In the genomic region with DNA sequence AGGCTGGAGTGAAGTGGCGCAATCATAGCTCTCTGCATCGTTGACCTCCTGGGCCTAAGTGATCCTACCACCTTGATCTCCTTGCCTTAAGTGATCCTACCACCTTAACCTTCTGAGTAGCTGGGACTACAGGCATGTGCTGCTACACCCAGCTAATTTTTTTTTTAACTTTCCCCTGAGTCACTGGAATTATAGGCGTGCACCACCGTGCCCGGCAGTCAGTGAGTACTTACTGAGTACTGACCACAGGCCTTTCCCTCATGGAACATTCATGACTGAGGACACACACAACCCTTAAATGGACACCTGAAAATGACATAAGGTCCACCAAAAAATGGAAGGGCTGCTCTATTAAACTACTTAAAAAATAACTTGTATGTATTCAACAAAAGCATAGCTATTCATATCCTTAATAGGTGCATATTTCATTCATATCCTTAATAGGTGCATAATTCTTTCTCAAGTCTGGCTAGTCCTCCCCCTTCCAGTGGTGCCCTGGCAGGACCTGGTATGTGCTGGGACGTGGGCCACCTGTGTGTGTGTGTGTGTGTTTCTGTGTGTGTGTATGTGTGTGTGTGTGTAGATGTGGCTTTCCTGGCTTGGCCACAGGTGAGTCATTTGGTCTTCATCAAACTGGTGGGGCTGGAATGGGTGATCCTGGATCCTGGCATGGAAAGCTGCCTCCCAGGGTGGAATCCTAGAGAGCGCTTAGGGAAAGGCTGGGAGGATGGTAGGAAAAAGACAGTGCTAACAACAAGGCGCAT, we compare ENCODE assay signal across 12 cellular contexts. TPM values are rescaled to one million over a fixed set of nuclear protein-coding genes. Genes with fewer than 3 reads are reported as not detected.
DNase-seq lines count a peak whose midpoint lies in the region; ATAC-seq and TF ChIP-seq lines count a peak whose summit lies in the region.
"Had no signal": no experiment of that assay in that cellular context is flagged by ENCODE, and none has a peak within 500 bp of the region (broad histone marks: within the 10 kb centered on the region; RNA-seq: fewer than 3 reads in every experiment).

No MANE protein-coding gene starts in this region.

- no peak for TF ChIP-seq EP300 in esophagus muscularis mucosa (IDR thresholded peaks at IDR 0.05)
- TF ChIP-seq EP300 in sigmoid colon (IDR thresholded peaks at IDR 0.05) = no peak

- no peaks in the 10 kb centered on the region for H3K9me3 ChIP-seq in esophagus muscularis mucosa
- H3K9me3 ChIP-seq in sigmoid colon = no peaks in the 10 kb centered on the region

- CTCF ChIA-PET in BJ (lab: Yijun Ruan, JAX) = interaction anchor here (0.6 to 3.2 kb wide), 4 partner anchors 10 to 84 kb away, joined by 3 to 14 read pairs (median 4); partner anchors contain the start of gene STMP1
- CTCF ChIA-PET in HEK293T (lab: Yijun Ruan, JAX) = interaction anchor here (1.4 kb wide), 1 partner anchor 34 kb away, joined by 3 read pairs; no protein-coding TSS in a partner anchor

- intact Hi-C loops in esophagus muscularis mucosa (cut with DNase I) = no loop called here
- intact Hi-C loops in sigmoid colon (cut with DNase I) = loop anchor here (5.0 kb wide), 1 partner anchor 78 kb away; no protein-coding TSS in a partner anchor

- 86% methylated on average over 8 of the region's 8 CpGs for WGBS in esophagus muscularis mucosa
- WGBS in sigmoid colon, 2 donors = 84 to 87% methylated on average over 8 of the region's 8 CpGs

- POLR2A ChIA-PET in BJ (lab: Charles Lee) = interaction anchor here (1.1 to 1.3 kb wide), 2 partner anchors 13 to 31 kb away, joined by 3 to 4 read pairs; no protein-coding TSS in a partner anchor
- POLR2A ChIA-PET in HEK293T (lab: Yijun Ruan, JAX) = interaction anchor here (1.7 kb wide), 1 partner anchor 17 kb away, joined by 8 read pairs; the partner anchor contains the start of gene SLC13A4

- DNase-seq in BJ (ENCODE audit: low read depth) = peak; percentile 57
- peak; percentile 46 for DNase-seq in RKO (ENCODE audit: low spot score)
- DNase-seq in esophagus muscularis mucosa (ENCODE audit: extremely low spot score) = no peak
- DNase-seq in sigmoid colon = no peak
- DNase-seq in HEK293T (ENCODE audit: extremely low spot score) = no peak
- DNase-seq in NAMALWA (ENCODE audit: low spot score) = no peak
- DNase-seq in DMS79 treated with DMSO at 0.1 percent for 48 hours (lab: John Stamatoyannopoulos, UW) = no peak
- DNase-seq: caudate nucleus, NCI-H748 treated with DMSO at 0.1 percent for 48 hours had no signal

- TF ChIP-seq CTCF in BJ (IDR thresholded peaks at IDR 0.05; ENCODE audit: insufficient read depth, low read depth, low read length) (no peak), esophagus muscularis mucosa (IDR thresholded peaks at IDR 0.05) (no peak), sigmoid colon (IDR thresholded peaks at IDR 0.05) (no peak)

- H3K36me3 ChIP-seq in BJ (ENCODE audit: control insufficient read depth, insufficient read depth, low read length) (no peaks in the 10 kb centered on the region; the same call in 1 of the 2 replicates), esophagus muscularis mucosa (no peaks in the 10 kb centered on the region), sigmoid colon (no peaks in the 10 kb centered on the region)

- TF ChIP-seq POLR2A in esophagus muscularis mucosa (IDR thresholded peaks at IDR 0.05; ENCODE audit: low read depth) (no peak), sigmoid colon (IDR thresholded peaks at IDR 0.05) (no peak)

- H3K4me1 ChIP-seq in esophagus muscularis mucosa (peaks cover 8 to 25% (median 19%) of the 10 kb centered on the region in 4 donors), sigmoid colon (peaks cover 0 to 41% (median 37%) of the 10 kb centered on the region in 4 donors)

- no peak overlapping the region for H3K4me3 ChIP-seq in BJ (ENCODE audit: low read depth, low read length)
- H3K4me3 ChIP-seq in esophagus muscularis mucosa = no peak overlapping the region
- H3K4me3 ChIP-seq in sigmoid colon = no peak overlapping the region

- H3K27me3 ChIP-seq in BJ (ENCODE audit: control insufficient read depth, insufficient read depth, low read length) (no peaks in the 10 kb centered on the region), esophagus muscularis mucosa (no peaks in the 10 kb centered on the region), sigmoid colon (no peaks in the 10 kb centered on the region)

- H3K27ac ChIP-seq in esophagus muscularis mucosa (replicated peaks in 1 of 4) (peak overlapping the region; percentile 31 to 52 (median 44)), sigmoid colon (peak overlapping the region; percentile 51 to 57 (median 53))
- H3K27ac ChIP-seq: C4-2B had no signal

- ATAC-seq in HG03095 (IDR thresholded peaks at IDR 0.05; ENCODE audit: unreplicated experiment) = no peak

TF ChIP-seq in HEK293T, 16 proteins besides CTCF, POLR2A, EP300 and RAD21:
- TF ChIP-seq FOXA1 (IDR thresholded peaks at IDR 0.05) (no peak), BHLHE40 (IDR thresholded peaks at IDR 0.05; ENCODE audit: borderline replicate concordance) (no peak), HDGF (IDR thresholded peaks at IDR 0.05; ENCODE audit: borderline replicate concordance) (no peak), FOXM1 (IDR thresholded peaks at IDR 0.05; ENCODE audit: borderline replicate concordance) (no peak), ZNF384 (IDR thresholded peaks at IDR 0.05) (no peak), ELF4 (IDR thresholded peaks at IDR 0.05) (no peak), ARNT (IDR thresholded peaks at IDR 0.05) (no peak), CTBP1 (IDR thresholded peaks at IDR 0.05; ENCODE audit: borderline replicate concordance) (no peak), TARDBP (IDR thresholded peaks at IDR 0.05) (no peak), LEF1 (IDR thresholded peaks at IDR 0.05; ENCODE audit: borderline replicate concordance) (no peak), SP1 (IDR thresholded peaks at IDR 0.05) (no peak), FOXK2 (IDR thresholded peaks at IDR 0.05) (no peak), SUZ12 (IDR thresholded peaks at IDR 0.05) (no peak), PKNOX1 (IDR thresholded peaks at IDR 0.05) (no peak), L3MBTL2 (conservative IDR thresholded peaks at IDR 0.05) (no peak), NFRKB (IDR thresholded peaks at IDR 0.05) (no peak)

RNA-seq across cellular contexts. Expression of gene FAM180A, which starts 3.5 kb away (rescaled TPM):
- 2.0 and 2.1 TPM in 2 replicates for polyA plus RNA-seq in BJ (2011; rRNA removed)
- polyA minus RNA-seq in BJ (2011; rRNA and poly(A)+ RNA removed) = 3.1 and 3.7 TPM in 2 replicates
- 1 to 10 TPM in 3 of 4 donors, under 1 TPM in 1; 0.83 to 9.4 (median 1.7) TPM for total RNA-seq in esophagus muscularis mucosa
- 1 to 10 TPM in 3 of 4 donors, under 1 TPM in 1; 0.95 to 8.9 (median 6.1) TPM for total RNA-seq in sigmoid colon
- polyA plus RNA-seq in sigmoid colon = 1 to 10 TPM in 1 of 3 donors, under 1 TPM in 1, not detected in 1; 0.60 to 1.8 TPM
- total RNA-seq: T-helper 2 cell treated with Interferon-gamma antibody and Interleukin-4, amounts not matched to agents 100 ng/mL and 5 ng/mL, for 36 hours had no signal

RNA-seq across cellular contexts. Expression of gene SLC13A4, which starts 17.1 kb away (rescaled TPM):
- polyA plus RNA-seq in BJ (2011; rRNA removed) = 0.04 TPM in 2 replicates
- 0.05 TPM in 1 of 2 replicates, not detected in the other for polyA minus RNA-seq in BJ (2011; rRNA and poly(A)+ RNA removed)
- not detected for total RNA-seq in esophagus muscularis mucosa
- under 1 TPM in 1 of 4 donors, not detected in 3; 0.28 TPM for total RNA-seq in sigmoid colon
- polyA plus RNA-seq in sigmoid colon = under 1 TPM in 2 of 3 donors, not detected in 1; 0.12 to 0.60 TPM
- total RNA-seq: T-helper 2 cell treated with Interferon-gamma antibody and Interleukin-4, amounts not matched to agents 100 ng/mL and 5 ng/mL, for 36 hours had no signal

Comparison
In these comparisons a context has a peak if more than half of its experiments do, and no peak if none do; other contexts are left out.
1. DNase-seq: peak in BJ (single experiment) and RKO (single experiment); none in esophagus muscularis mucosa (single experiment), sigmoid colon (single experiment), HEK293T (single experiment), NAMALWA (single experiment) and DMS79 treated with DMSO at 0.1 percent for 48 hours (single experiment).